In genomic region chr6:96836579-96837137, GRCh38 we compare ENCODE assay signal across 9 cellular contexts. TPM values are rescaled to one million over a fixed set of nuclear protein-coding genes. Genes with fewer than 3 reads are reported as not detected.
DNase-seq lines count a peak whose midpoint lies in the region; ATAC-seq and TF ChIP-seq lines count a peak whose summit lies in the region.
"Had no signal": no experiment of that assay in that cellular context is flagged by ENCODE, and none has a peak within 500 bp of the region (broad histone marks: within the 10 kb centered on the region; RNA-seq: fewer than 3 reads in every experiment).

No MANE protein-coding gene starts in this region.

- H3K36me3 Mint-ChIP-seq in memory B cell, result no peaks in the 10 kb centered on the region

- H3K27ac ChIP-seq in OCI-LY1 (ENCODE audit: low read depth, low read length, poor library complexity, severe bottlenecking), result no peak overlapping the region
- peak overlapping the region; percentile 48 to 73 for H3K27ac ChIP-seq in coronary artery
- H3K27ac ChIP-seq in upper lobe of left lung, result peak overlapping the region in 1 of 4 donors; percentile 63
- H3K27ac ChIP-seq: neutrophil had no signal

- H3K4me1 ChIP-seq in OCI-LY1 (ENCODE audit: insufficient read depth, low read length, severe bottlenecking) (peaks cover 18% of the 10 kb centered on the region), upper lobe of left lung (peaks cover 4 to 21% (median 11%) of the 10 kb centered on the region in 4 donors)

- H3K9me3 ChIP-seq in OCI-LY1 (ENCODE audit: low read length), result no peaks in the 10 kb centered on the region
- no peaks in the 10 kb centered on the region for H3K9me3 ChIP-seq in upper lobe of left lung
- H3K9me3 ChIP-seq: neutrophil had no signal

- H3K4me3 ChIP-seq in OCI-LY1 (ENCODE audit: low read depth, low read length, poor library complexity, severe bottlenecking), result peak overlapping the region; percentile 78
- H3K4me3 ChIP-seq in coronary artery, result peak overlapping the region; percentile 88
- H3K4me3 ChIP-seq in upper lobe of left lung, result peak overlapping the region; percentile 63 to 81 (median 73)

- H3K4me3 Mint-ChIP-seq in memory B cell, result peak overlapping the region; percentile 92

- H3K79me2 ChIP-seq in OCI-LY1 (ENCODE audit: insufficient read depth, low read length), result no peaks in the 10 kb centered on the region

- peaks cover 18% of the 10 kb centered on the region for H3K27me3 Mint-ChIP-seq in memory B cell

- peak; percentile 38 for DNase-seq in ACHN
- peak; percentile 34 for DNase-seq in GM13977 (ENCODE audit: low spot score)
- DNase-seq in coronary artery (ENCODE audit: low spot score), result no peak
- DNase-seq in memory B cell (ENCODE audit: low spot score in 2 of 2), result peak; percentile 0 to 11
- DNase-seq in upper lobe of left lung, result no peak
- DNase-seq in amniotic stem cell (lab: John Stamatoyannopoulos, UW), result no peak

- H3K9me3 Mint-ChIP-seq in memory B cell, result no peaks in the 10 kb centered on the region

- no peak overlapping the region for H3K27ac Mint-ChIP-seq in memory B cell

- H3K4me1 Mint-ChIP-seq in memory B cell, result peaks cover 17% of the 10 kb centered on the region

- in situ Hi-C loops in ACHN (cut with HindIII; ENCODE audit: low pct_ligation_motif_present, low pct_unique_long_range_greater_than_20kb, low sequenced_read_pairs) (no loop called here), GM13977 (cut with MboI; ENCODE audit: low pct_unique_long_range_greater_than_20kb, low sequenced_read_pairs, unreplicated experiment) (no loop called here)

- no peaks in the 10 kb centered on the region for H3F3A ChIP-seq in OCI-LY1 (ENCODE audit: insufficient read depth, low read length)

- H4K20me1 ChIP-seq in OCI-LY1 (ENCODE audit: insufficient read depth, low read length), result no peaks in the 10 kb centered on the region

- H3K27me3 ChIP-seq in OCI-LY1 (ENCODE audit: insufficient read depth, low read length), result no peaks in the 10 kb centered on the region
- H3K27me3 ChIP-seq in upper lobe of left lung, result peaks cover 0 to 7% (median 0%) of the 10 kb centered on the region in 4 donors

- peak overlapping the region; percentile 35; the same call in 1 of the 2 replicates for H2AFZ ChIP-seq in OCI-LY1 (ENCODE audit: low read length)

- ATAC-seq in HG02884 (IDR thresholded peaks at IDR 0.05; ENCODE audit: unreplicated experiment), result peak; percentile 12
- ATAC-seq in memory B cell (ENCODE audit: low read depth), result peak; percentile 23
- ATAC-seq in upper lobe of left lung (ENCODE audit: low FRiP score in 2 of 2), result peak; percentile 12 to 40

- no peaks in the 10 kb centered on the region for H3K36me3 ChIP-seq in OCI-LY1 (ENCODE audit: insufficient read depth, low read length)
- no peaks in the 10 kb centered on the region for H3K36me3 ChIP-seq in upper lobe of left lung
- H3K36me3 ChIP-seq: neutrophil had no signal

- H3K9ac ChIP-seq in OCI-LY1 (ENCODE audit: low read length), result peak overlapping the region; percentile 66

- no peak for TF ChIP-seq EP300 in upper lobe of left lung (IDR thresholded peaks at IDR 0.05)

- TF ChIP-seq CTCF in GM13977 (IDR thresholded peaks at IDR 0.05; ENCODE audit: extremely low read depth, insufficient read depth, missing control alignments), result no peak
- TF ChIP-seq CTCF in OCI-LY1 (IDR thresholded peaks at IDR 0.05; ENCODE audit: low read length), result no peak
- TF ChIP-seq CTCF in coronary artery (IDR thresholded peaks at IDR 0.05), result no peak
- TF ChIP-seq CTCF in upper lobe of left lung (IDR thresholded peaks at IDR 0.05), result no peak

- WGBS in upper lobe of left lung, 2 donors, result 0 to 1% methylated on average over 11 to 30 of the region's 30 CpGs

- H3K4me2 ChIP-seq in OCI-LY1 (ENCODE audit: low read length), result peak overlapping the region; percentile 61

- H3K9me2 ChIP-seq in OCI-LY1 (ENCODE audit: low read depth, low read length), result no peaks in the 10 kb centered on the region

- TF ChIP-seq POLR2A in upper lobe of left lung (IDR thresholded peaks at IDR 0.05), result no peak

RNA-seq across cellular contexts. Expression of gene GPR63, which starts 0.6 kb away (rescaled TPM):
- under 1 TPM; under 0.01 to 0.69 (median 0.26) TPM for total RNA-seq in upper lobe of left lung

Comparison
In these comparisons a context has a peak if more than half of its experiments do, and no peak if none do; other contexts are left out.
1. DNase-seq: peak in ACHN (single experiment), GM13977 (single experiment) and memory B cell (2 of 2); none in coronary artery (single experiment), upper lobe of left lung (0 of 2) and amniotic stem cell (single experiment).
2. Peak in every context shown above with its lines, with median percentiles within 50 percentile points of each other: ATAC-seq and H3K4me3 ChIP-seq.